In the genomic region with DNA sequence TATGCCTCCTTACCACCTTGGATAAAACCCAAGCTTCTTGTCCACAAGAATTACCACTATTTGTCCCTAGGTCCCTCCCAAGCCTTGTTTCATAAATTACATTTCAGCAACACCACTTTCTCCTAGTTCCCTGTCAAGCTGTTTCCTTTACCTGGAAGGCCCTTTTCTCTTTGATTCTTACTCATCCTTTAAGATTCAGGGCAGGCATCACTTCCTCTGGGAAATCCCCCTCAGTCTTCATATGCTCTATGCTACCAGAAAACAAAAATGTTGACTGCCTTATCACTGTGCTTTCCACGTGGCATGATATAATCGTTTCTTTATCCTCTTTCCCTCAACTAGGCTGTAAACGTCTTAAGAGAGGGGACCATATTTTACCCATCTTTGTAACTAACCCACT, we compare ENCODE assay signal across 17 cellular contexts.
DNase-seq lines count a peak whose midpoint lies in the region; ATAC-seq and TF ChIP-seq lines count a peak whose summit lies in the region.
"Had no signal": no experiment of that assay in that cellular context is flagged by ENCODE, and none has a peak within 500 bp of the region (broad histone marks: within the 10 kb centered on the region; RNA-seq: fewer than 3 reads in every experiment).

No MANE protein-coding gene starts in this region.

- no peaks in the 10 kb centered on the region for H3K9me3 Mint-ChIP-seq in activated CD4-positive, alpha-beta T cell treated with anti-CD3 and anti-CD28 coated beads, Interleukin-2, amount 10 ng/mL, durations not matched to agents 24 days and 14 days
- H3K9me3 Mint-ChIP-seq in activated CD4-positive, alpha-beta T cell treated with anti-CD3 and anti-CD28 coated beads, Interleukin-2, amount 10 ng/mL, durations not matched to agents 7 days and 5 days = no peaks in the 10 kb centered on the region
- H3K9me3 Mint-ChIP-seq in naive B cell = no peaks in the 10 kb centered on the region
- H3K9me3 Mint-ChIP-seq: neural crest cell, type B pancreatic cell had no signal

- POLR2A ChIA-PET in activated CD4-positive, alpha-beta T cell treated with anti-CD3 and anti-CD28 coated beads, Interleukin-2, amount 10 ng/mL, durations not matched to agents 7 days and 5 days (lab: Charles Lee) = no interaction called here

- H3K79me1 ChIP-seq in neuronal stem cell (ENCODE audit: low read depth, low read length) = no peaks in the 10 kb centered on the region

- no peak overlapping the region for H4K91ac ChIP-seq in neuronal stem cell (ENCODE audit: low read depth, low read length, poor library complexity)

- H4K8ac ChIP-seq in neuronal stem cell (ENCODE audit: low read depth, low read length) = no peak overlapping the region

- CTCF ChIA-PET in activated CD4-positive, alpha-beta T cell treated with anti-CD3 and anti-CD28 coated beads, Interleukin-2, amount 10 ng/mL, durations not matched to agents 7 days and 5 days (lab: Charles Lee) = interaction anchor here (0.6 to 1.7 kb wide), 2 partner anchors 33 to 1405 kb away, joined by 3 to 5 read pairs; no protein-coding TSS in a partner anchor

- H3K4me1 ChIP-seq in right atrium auricular region = no peaks in the 10 kb centered on the region
- H3K4me1 ChIP-seq in neuronal stem cell (ENCODE audit: control insufficient read depth in 2 of 2, insufficient read depth in 1 of 2, low read depth in 1 of 2, low read length in 2 of 2) = no peaks in the 10 kb centered on the region
- H3K4me1 ChIP-seq: A549, heart left ventricle, sigmoid colon had no signal

- H3K36me3 Mint-ChIP-seq in activated CD4-positive, alpha-beta T cell treated with anti-CD3 and anti-CD28 coated beads, Interleukin-2, amount 10 ng/mL, durations not matched to agents 24 days and 14 days (ENCODE audit: low read depth) = peaks cover 47% of the 10 kb centered on the region
- H3K36me3 Mint-ChIP-seq in activated CD4-positive, alpha-beta T cell treated with anti-CD3 and anti-CD28 coated beads, Interleukin-2, amount 10 ng/mL, durations not matched to agents 7 days and 5 days (ENCODE audit: low read depth) = peaks cover 21% of the 10 kb centered on the region
- peaks cover 19 to 27% of the 10 kb centered on the region in 2 donors for H3K36me3 Mint-ChIP-seq in naive B cell
- H3K36me3 Mint-ChIP-seq: type B pancreatic cell had no signal

- TF ChIP-seq CTCF in right atrium auricular region (IDR thresholded peaks at IDR 0.05) = no peak

- H3K23ac ChIP-seq in neuronal stem cell (ENCODE audit: low read depth, low read length, poor library complexity) = no peak overlapping the region

- H3K27me3 ChIP-seq in right atrium auricular region (no peaks in the 10 kb centered on the region), neuronal stem cell (ENCODE audit: control insufficient read depth in 3 of 3, insufficient read depth in 3 of 3, low read depth in 1 of 3, low read length in 3 of 3) (no peaks in the 10 kb centered on the region)
- H3K27me3 ChIP-seq: heart left ventricle, MG63, sigmoid colon had no signal

- no peak overlapping the region for H3K9ac ChIP-seq in neuronal stem cell (ENCODE audit: low read depth, low read length, poor library complexity)

- no peak overlapping the region for H2BK12ac ChIP-seq in neuronal stem cell (ENCODE audit: low read length)

- no peak overlapping the region for H2AFZ ChIP-seq in neuronal stem cell (ENCODE audit: low read length)

- WGBS in neuronal stem cell (ENCODE audit: extremely low coverage in 2 of 2, insufficient read length in 2 of 2, insufficient replicate concordance in 1 of 2), 2 donors = no CpG with 5 or more reads among the region's 3 CpGs

- no peak overlapping the region for H2BK5ac ChIP-seq in neuronal stem cell (ENCODE audit: low read length)

- H3K4me2 ChIP-seq in neuronal stem cell (ENCODE audit: insufficient read depth, low read length, poor library complexity, severe bottlenecking) = no peak overlapping the region
- H3K4me2 ChIP-seq: A549 had no signal

- H3K4me1 Mint-ChIP-seq in activated CD4-positive, alpha-beta T cell treated with anti-CD3 and anti-CD28 coated beads, Interleukin-2, amount 10 ng/mL, durations not matched to agents 24 days and 14 days = peaks cover 10% of the 10 kb centered on the region
- H3K4me1 Mint-ChIP-seq in activated CD4-positive, alpha-beta T cell treated with anti-CD3 and anti-CD28 coated beads, Interleukin-2, amount 10 ng/mL, durations not matched to agents 7 days and 5 days = peaks cover 4% of the 10 kb centered on the region
- H3K4me1 Mint-ChIP-seq in naive B cell = peaks cover 15 to 17% (median 16%) of the 10 kb centered on the region in 3 donors
- H3K4me1 Mint-ChIP-seq: neural crest cell had no signal

- intact Hi-C loops in activated CD4-positive, alpha-beta T cell treated with anti-CD3 and anti-CD28 coated beads, Interleukin-2, amount 10 ng/mL, durations not matched to agents 24 days and 14 days (cut with micrococcal nuclease) = loop anchor here (2.0 kb wide), 1 partner anchor 99 kb away; no protein-coding TSS in a partner anchor

- no peaks in the 10 kb centered on the region for H3K27me3 Mint-ChIP-seq in activated CD4-positive, alpha-beta T cell treated with anti-CD3 and anti-CD28 coated beads, Interleukin-2, amount 10 ng/mL, durations not matched to agents 24 days and 14 days
- no peaks in the 10 kb centered on the region for H3K27me3 Mint-ChIP-seq in activated CD4-positive, alpha-beta T cell treated with anti-CD3 and anti-CD28 coated beads, Interleukin-2, amount 10 ng/mL, durations not matched to agents 7 days and 5 days
- no peaks in the 10 kb centered on the region for H3K27me3 Mint-ChIP-seq in naive B cell
- H3K27me3 Mint-ChIP-seq: type B pancreatic cell had no signal

- H3K14ac ChIP-seq in neuronal stem cell (ENCODE audit: low read length) = no peak overlapping the region

- H3K18ac ChIP-seq in neuronal stem cell (ENCODE audit: low read length) = no peak overlapping the region

- H3K27ac ChIP-seq in right atrium auricular region = no peak overlapping the region
- no peak overlapping the region for H3K27ac ChIP-seq in neuronal stem cell (replicated peaks; ENCODE audit: low read length)
- H3K27ac ChIP-seq: A549, heart left ventricle, sigmoid colon had no signal

- peak; percentile 69 for DNase-seq in activated CD4-positive, alpha-beta T cell treated with anti-CD3 and anti-CD28 coated beads, Interleukin-2, amount 10 ng/mL, durations not matched to agents 24 days and 14 days
- DNase-seq in activated CD4-positive, alpha-beta T cell treated with anti-CD3 and anti-CD28 coated beads, Interleukin-2, amount 10 ng/mL, durations not matched to agents 7 days and 5 days = no peak
- DNase-seq in naive B cell (no peak), germinal center (ENCODE audit: low spot score) (no peak), right atrium auricular region (ENCODE audit: low spot score) (no peak), neuronal stem cell (ENCODE audit: low spot score) (no peak)
- DNase-seq: activated naive CD4-positive, alpha-beta T cell treated with anti-CD3 and anti-CD28 coated beads, Interleukin-2, amount 50 U/mL, for 16 hours; caudate nucleus; heart left ventricle; MG63; sigmoid colon had no signal

- ATAC-seq in GM19463 (IDR thresholded peaks at IDR 0.05; ENCODE audit: unreplicated experiment) (peak; percentile 66), HG03571 (IDR thresholded peaks at IDR 0.05; ENCODE audit: unreplicated experiment) (peak; percentile 42), naive B cell (ENCODE audit: low read depth in 2 of 2) (peak; percentile 40 to 52)
- ATAC-seq: A549, heart left ventricle, left lobe of liver had no signal

- H3K4ac ChIP-seq in neuronal stem cell (ENCODE audit: low read length) = no peak overlapping the region

- H2AK5ac ChIP-seq in neuronal stem cell (ENCODE audit: low read depth, low read length) = no peak overlapping the region

- no peak overlapping the region for H3K4me3 Mint-ChIP-seq in activated CD4-positive, alpha-beta T cell treated with anti-CD3 and anti-CD28 coated beads, Interleukin-2, amount 10 ng/mL, durations not matched to agents 24 days and 14 days
- no peak overlapping the region for H3K4me3 Mint-ChIP-seq in activated CD4-positive, alpha-beta T cell treated with anti-CD3 and anti-CD28 coated beads, Interleukin-2, amount 10 ng/mL, durations not matched to agents 7 days and 5 days
- no peak overlapping the region for H3K4me3 Mint-ChIP-seq in naive B cell
- H3K4me3 Mint-ChIP-seq: neural crest cell, type B pancreatic cell had no signal

- H3K4me3 ChIP-seq in right atrium auricular region (no peak overlapping the region), neuronal stem cell (ENCODE audit: low read length in 2 of 2) (no peak overlapping the region)
- H3K4me3 ChIP-seq: A549, heart left ventricle, MG63, sigmoid colon had no signal

- H3K36me3 ChIP-seq in right atrium auricular region (peaks cover 19% of the 10 kb centered on the region), neuronal stem cell (replicated peaks in 1 of 2; ENCODE audit: control insufficient read depth in 2 of 2, insufficient read depth in 2 of 2, low read length in 2 of 2) (no peaks in the 10 kb centered on the region)
- H3K36me3 ChIP-seq: MG63 had no signal

- H2BK15ac ChIP-seq in neuronal stem cell (ENCODE audit: low read length) = no peak overlapping the region

- H3K9me3 ChIP-seq in right atrium auricular region (no peaks in the 10 kb centered on the region), neuronal stem cell (replicated peaks in 1 of 2; ENCODE audit: control insufficient read depth in 2 of 2, insufficient read depth in 1 of 2, low read depth in 1 of 2, low read length in 2 of 2) (no peaks in the 10 kb centered on the region)
- H3K9me3 ChIP-seq: A549, heart left ventricle, MG63, sigmoid colon had no signal

- H2BK120ac ChIP-seq in neuronal stem cell (ENCODE audit: low read depth, low read length) = no peak overlapping the region

- H3K27ac Mint-ChIP-seq in activated CD4-positive, alpha-beta T cell treated with anti-CD3 and anti-CD28 coated beads, Interleukin-2, amount 10 ng/mL, durations not matched to agents 24 days and 14 days = no peak overlapping the region
- no peak overlapping the region for H3K27ac Mint-ChIP-seq in activated CD4-positive, alpha-beta T cell treated with anti-CD3 and anti-CD28 coated beads, Interleukin-2, amount 10 ng/mL, durations not matched to agents 7 days and 5 days
- H3K27ac Mint-ChIP-seq in naive B cell = no peak overlapping the region
- H3K27ac Mint-ChIP-seq: type B pancreatic cell had no signal
